8 cellular contexts compared by ENCODE assay signal in the genomic region with DNA sequence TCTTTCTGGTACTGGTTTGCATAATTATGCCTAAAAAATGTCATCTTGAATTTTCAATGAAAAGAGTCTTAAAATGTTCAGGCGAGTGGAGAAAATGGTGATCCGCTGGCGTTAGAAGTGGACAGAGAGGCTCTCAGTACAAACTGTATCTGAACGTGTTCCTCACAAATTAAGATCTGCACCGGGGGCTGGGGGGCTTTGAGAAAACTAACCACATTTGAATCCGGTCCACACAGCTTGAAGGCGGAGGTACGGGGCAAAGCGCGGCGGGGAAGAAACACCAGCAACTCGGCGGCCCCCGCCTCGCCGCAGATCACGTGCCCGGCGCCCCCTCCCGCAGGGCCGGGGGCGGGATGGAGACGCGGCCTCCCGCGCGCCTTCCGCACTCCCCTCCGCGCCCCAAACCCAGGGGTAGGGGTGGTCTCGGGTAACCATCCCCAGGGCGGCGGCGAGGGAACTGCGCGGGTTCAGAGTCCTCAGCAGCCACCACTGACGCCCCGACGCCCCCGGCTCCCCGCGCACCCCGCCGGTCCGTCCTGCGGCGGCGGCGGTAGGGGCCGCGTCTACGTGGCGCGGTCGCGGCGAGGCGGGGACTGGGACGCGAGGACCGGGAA. TPM values are rescaled to one million over a fixed set of nuclear protein-coding genes. Genes with fewer than 3 reads are reported as not detected.
DNase-seq lines count a peak whose midpoint lies in the region; ATAC-seq and TF ChIP-seq lines count a peak whose summit lies in the region.

No MANE protein-coding gene starts in this region.

- peaks cover 50% of the 10 kb centered on the region for H3K79me2 ChIP-seq in hepatocyte

- TF ChIP-seq EP300 in sigmoid colon (IDR thresholded peaks at IDR 0.05), result no peak

- ATAC-seq in HG03095 (IDR thresholded peaks at IDR 0.05; ENCODE audit: unreplicated experiment), result peak; percentile 12
- ATAC-seq in HG03108 (IDR thresholded peaks at IDR 0.05; ENCODE audit: unreplicated experiment), result no peak

- DNase-seq in NCI-H2081 (lab: John Stamatoyannopoulos, UW) (peak; percentile 48 to 61), NCI-H2081 treated with DMSO at 0.1 percent for 48 hours (lab: John Stamatoyannopoulos, UW) (no peak), SK-MEL-5 (ENCODE audit: low read depth, low spot score) (peak; percentile 5), amniotic epithelial cell (ENCODE audit: low read depth) (peak; percentile 18), hepatocyte (ENCODE audit: low spot score) (peak; percentile 70), sigmoid colon (peak; percentile 76)

- in situ Hi-C loops in SK-MEL-5 (cut with HindIII; ENCODE audit: low pct_unique_long_range_greater_than_20kb, low sequenced_read_pairs), result no loop called here

- H3K4me2 ChIP-seq in hepatocyte, result peak overlapping the region; percentile 84

- intact Hi-C loops in sigmoid colon (cut with DNase I), result loop anchor here (5.0 to 10.0 kb wide), 5 partner anchors 40 to 355 kb away; a partner anchor contains a TSS

- H2AFZ ChIP-seq in hepatocyte, result peak overlapping the region; percentile 43

- H3K27ac ChIP-seq in hepatocyte (peak overlapping the region; percentile 100), sigmoid colon (peak overlapping the region; percentile 91 to 99 (median 98))

- H3K36me3 ChIP-seq in hepatocyte (replicated peaks; ENCODE audit: insufficient read depth, low read depth) (no peaks in the 10 kb centered on the region), sigmoid colon (peaks cover 0 to 9% (median 0%) of the 10 kb centered on the region in 4 donors)

- H3K9me2 ChIP-seq in hepatocyte (replicated peaks; ENCODE audit: insufficient read depth), result no peaks in the 10 kb centered on the region

- peaks cover 16% of the 10 kb centered on the region for H4K20me1 ChIP-seq in hepatocyte (ENCODE audit: insufficient read depth, poor library complexity, severe bottlenecking)

- TF ChIP-seq CTCF in hepatocyte (IDR thresholded peaks at IDR 0.05; ENCODE audit: poor library complexity) (no peak), sigmoid colon (IDR thresholded peaks at IDR 0.05) (no peak)

- no peaks in the 10 kb centered on the region for H3K27me3 ChIP-seq in hepatocyte
- H3K27me3 ChIP-seq in sigmoid colon, result no peaks in the 10 kb centered on the region

- H3K9me3 ChIP-seq in hepatocyte (ENCODE audit: low read depth) (no peaks in the 10 kb centered on the region), sigmoid colon (no peaks in the 10 kb centered on the region)

- H3K4me1 ChIP-seq in hepatocyte (ENCODE audit: insufficient read depth) (peaks cover 21% of the 10 kb centered on the region), sigmoid colon (peaks cover 0 to 62% (median 41%) of the 10 kb centered on the region in 4 donors)

- under 1% methylated on average over 48 of the region's 61 CpGs for WGBS in hepatocyte (ENCODE audit: low lambda C conversion rate, missing lambda C conversion rate)
- WGBS in sigmoid colon, 2 donors, result 0 to 1% methylated on average over 61 of the region's 61 CpGs

- H3K4me3 ChIP-seq in hepatocyte (peak overlapping the region; percentile 90), sigmoid colon (peak overlapping the region; percentile 75 to 100 (median 88))

- TF ChIP-seq POLR2A in sigmoid colon (IDR thresholded peaks at IDR 0.05), result no peak

RNA-seq across cellular contexts. Expression of a gene that starts 0.5 kb away (rescaled TPM):
- 11.7 and 12.9 TPM in 2 replicates for total RNA-seq in SK-MEL-5 (2014; rRNA removed; shearing (Covaris generic))
- 9.3 and 14.7 TPM in 2 replicates for polyA plus RNA-seq in SK-MEL-5 (2015; cell fraction: cytosol; rRNA removed)
- 13.5 and 17.4 TPM in 2 replicates for polyA plus RNA-seq in SK-MEL-5 (2015; cell fraction: nucleus; rRNA removed)
- total RNA-seq in hepatocyte (62.1 and 71.2 TPM in 2 replicates), sigmoid colon (10 to 100 TPM; 13.6 to 31.5 (median 18.0) TPM)
- polyA plus RNA-seq in hepatocyte (28.2 and 29.1 TPM in 2 replicates), sigmoid colon (10 to 100 TPM; 16.2 to 34.9 (median 28.5) TPM)
